8 cellular contexts compared by ENCODE assay signal in genomic region chr2:47309952-47310800, GRCh38. TPM values are rescaled to one million over a fixed set of nuclear protein-coding genes. Genes with fewer than 3 reads are reported as not detected.
DNase-seq lines count a peak whose midpoint lies in the region; ATAC-seq, FAIRE-seq and TF ChIP-seq lines count a peak whose summit lies in the region.

No MANE protein-coding gene starts in this region.

- no peaks in the 10 kb centered on the region for H3K36me3 ChIP-seq in right atrium auricular region

- ATAC-seq in HG03139 (IDR thresholded peaks at IDR 0.05; ENCODE audit: unreplicated experiment) = peak; percentile 78

- no peaks in the 10 kb centered on the region for H3K27me3 ChIP-seq in right atrium auricular region

- DNase-seq in AG20443 (ENCODE audit: low spot score) = peak; percentile 38
- peak; percentile 71 for DNase-seq in GM19239 (ENCODE audit: insufficient read length, low spot score)
- peak; percentile 93 for DNase-seq in RPMI8226
- DNase-seq in right atrium auricular region (ENCODE audit: low spot score) = no peak
- DNase-seq in superior temporal gyrus (ENCODE audit: extremely low spot score) = peak; percentile 85
- no peak for DNase-seq in SHP77 treated with DMSO at 0.1 percent for 48 hours (lab: John Stamatoyannopoulos, UW)
- no peak for DNase-seq in SHP77 (lab: John Stamatoyannopoulos, UW)

- no peak for TF ChIP-seq CTCF in right atrium auricular region (IDR thresholded peaks at IDR 0.05)

- H3K27ac ChIP-seq in right atrium auricular region = peak overlapping the region; percentile 52 to 68

- peak; percentile 97 for FAIRE-seq in GM19239 (lab: Jason Lieb, UNC)

- H3K4me1 ChIP-seq in right atrium auricular region = peaks cover 0 to 31% of the 10 kb centered on the region in 2 donors

- no peak overlapping the region for H3K4me3 ChIP-seq in right atrium auricular region

- no peaks in the 10 kb centered on the region for H3K9me3 ChIP-seq in right atrium auricular region

RNA-seq across cellular contexts. Expression of gene EPCAM, which starts 58.9 kb away (rescaled TPM):
- total RNA-seq in right atrium auricular region = under 1 TPM in 1 of 2 donors, not detected in 1; 0.47 TPM

Comparison
In these comparisons a context has a peak if more than half of its experiments do, and no peak if none do; other contexts are left out.
1. DNase-seq: peak in AG20443 (single experiment), GM19239 (single experiment), RPMI8226 (single experiment) and superior temporal gyrus (single experiment); none in right atrium auricular region (single experiment), SHP77 treated with DMSO at 0.1 percent for 48 hours (single experiment) and SHP77 (0 of 2).